8 cellular contexts compared by ENCODE assay signal in the genomic region with DNA sequence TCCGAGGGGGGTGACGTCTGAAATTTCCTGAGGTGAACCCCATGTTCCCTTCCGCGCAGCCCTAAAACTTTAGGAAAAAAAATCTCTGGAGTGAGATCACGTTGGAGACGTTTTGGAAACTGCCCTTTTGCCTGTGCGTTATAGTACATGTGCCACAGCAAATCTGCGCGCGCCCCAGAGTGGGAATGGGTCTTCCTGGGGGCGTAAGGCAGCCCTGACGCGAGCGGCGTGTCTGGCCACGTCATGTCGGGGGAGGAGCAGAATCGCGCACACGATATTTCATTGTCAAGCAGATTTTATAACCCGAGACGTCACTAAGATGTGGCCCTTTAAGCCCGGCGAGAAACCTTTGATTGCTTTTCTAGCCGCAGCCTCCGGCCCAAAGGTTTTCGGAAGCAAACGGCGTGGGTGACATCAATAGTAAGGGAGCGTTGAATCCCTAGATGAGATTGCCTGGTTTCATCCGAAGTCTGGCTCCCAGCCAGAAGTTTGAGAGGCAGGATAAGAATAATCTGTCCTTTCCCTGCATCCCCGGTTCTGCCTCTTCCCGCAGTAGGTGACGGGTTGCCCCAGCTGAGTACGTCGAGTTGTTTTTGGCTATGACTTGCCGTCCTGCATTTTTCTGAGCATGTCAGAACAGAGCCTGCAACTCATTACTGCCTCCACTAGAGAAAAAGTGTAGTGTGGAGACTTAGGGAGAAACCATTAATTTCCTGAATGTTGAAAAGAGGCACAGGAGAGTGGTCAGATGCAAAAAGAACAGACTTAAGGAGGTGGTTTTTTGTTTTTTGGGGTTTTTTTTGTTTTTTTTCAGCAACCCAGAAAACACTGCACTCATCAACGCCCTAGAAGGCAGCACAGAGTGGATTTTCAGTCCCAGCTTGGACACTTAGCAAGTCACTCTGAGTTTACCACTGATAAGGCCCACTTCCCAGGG. TPM values are rescaled to one million over a fixed set of nuclear protein-coding genes. Genes with fewer than 3 reads are reported as not detected.
A peak's percentile ranks its signal among the peaks of the same experiment; 100 is the strongest.
DNase-seq lines count a peak whose midpoint lies in the region; ATAC-seq and TF ChIP-seq lines count a peak whose summit lies in the region.

No MANE protein-coding gene starts in this region.

- CTCF ChIA-PET in PC-3 (lab: Charles Lee), result interaction anchor here (1.0 to 1.1 kb wide), 2 partner anchors 80 to 148 kb away, joined by 3 to 8 read pairs; no protein-coding TSS in a partner anchor

- H3K9ac ChIP-seq in PC-3 (ENCODE audit: low read length) (peak overlapping the region; percentile 91), fibroblast of lung (ENCODE audit: insufficient read depth, low read length) (peak overlapping the region; percentile 100)

- H3K9me3 Mint-ChIP-seq in naive thymus-derived CD8-positive, alpha-beta T cell, result peaks cover 0 to 2% (median 0%) of the 10 kb centered on the region in 9 donors

- H3K4me3 Mint-ChIP-seq in naive thymus-derived CD8-positive, alpha-beta T cell, result peak overlapping the region; percentile 86 to 100 (median 98)

- no peaks in the 10 kb centered on the region for H3K36me3 Mint-ChIP-seq in naive thymus-derived CD8-positive, alpha-beta T cell

- BruUV-seq in PC-3 (replicated peaks; lab: Mats Ljungman, UMichigan), result TSS peak; percentile 97

- H3K4me1 ChIP-seq in PC-3 (ENCODE audit: insufficient read depth, low read length), result peaks cover 39% of the 10 kb centered on the region
- H3K4me1 ChIP-seq in fibroblast of lung (ENCODE audit: control insufficient read depth, extremely low read depth, insufficient read depth, low read length), result peaks cover 3% of the 10 kb centered on the region

- ATAC-seq in GM21717 (IDR thresholded peaks at IDR 0.05; ENCODE audit: unreplicated experiment) (peak; percentile 56), PC-3 (peak; percentile 68)
- peak; percentile 60 to 83 for ATAC-seq in naive thymus-derived CD8-positive, alpha-beta T cell

- peaks cover 20 to 71% (median 58%) of the 10 kb centered on the region in 4 donors for H3K4me1 Mint-ChIP-seq in naive thymus-derived CD8-positive, alpha-beta T cell

- no peaks in the 10 kb centered on the region for H3K9me3 ChIP-seq in PC-3 (ENCODE audit: low read length)
- no peaks in the 10 kb centered on the region for H3K9me3 ChIP-seq in fibroblast of lung (ENCODE audit: control insufficient read depth, insufficient read depth, low read depth, low read length)

- H3K36me3 ChIP-seq in PC-3 (ENCODE audit: low read depth, low read length), result no peaks in the 10 kb centered on the region
- H3K36me3 ChIP-seq in fibroblast of lung (ENCODE audit: control insufficient read depth, insufficient read depth, low read length), result no peaks in the 10 kb centered on the region

- intact Hi-C loops in PC-3 (cut with micrococcal nuclease), result loop anchor here (1.0 to 5.0 kb wide), 5 partner anchors 31 to 379 kb away; partner anchors contain the start of genes ADAR, CKS1B and UBE2Q1

- TF ChIP-seq CTCF in PC-3 (conservative IDR thresholded peaks at IDR 0.05; ENCODE audit: low read depth, low read length) (peak; percentile 48; the same call in 1 of the 2 replicates), fibroblast of lung (conservative IDR thresholded peaks at IDR 0.05 in 1 of 2, IDR thresholded peaks at IDR 0.05 in 1 of 2; ENCODE audit: low read depth in 1 of 2, low read length in 2 of 2) (peak; percentile 21 to 35)

- DNase-seq in DMS79 treated with DMSO at 0.1 percent for 48 hours (lab: John Stamatoyannopoulos, UW) (peak; percentile 96), KBM-7 (peak; percentile 95), PC-3 (peak; percentile 96), fibroblast of lung (ENCODE audit: low read depth in 2 of 2) (peak; percentile 96 to 98)
- DNase-seq in activated T-cell treated with anti-CD3 and anti-CD28 coated beads, Interleukin-2, amount 50 U/mL, for 48 hours, result peak; percentile 92 to 93
- peak; percentile 81 to 100 (median 95) for DNase-seq in naive thymus-derived CD8-positive, alpha-beta T cell
- DNase-seq in stimulated activated naive CD4-positive, alpha-beta T cell (lab: John Stamatoyannopoulos, UW), result peak; percentile 91 to 100 (median 98)

- no peaks in the 10 kb centered on the region for H3K9me2 ChIP-seq in PC-3 (replicated peaks; ENCODE audit: low read length)

- no peaks in the 10 kb centered on the region for H3K27me3 ChIP-seq in PC-3 (ENCODE audit: low read length)
- no peaks in the 10 kb centered on the region for H3K27me3 ChIP-seq in fibroblast of lung (ENCODE audit: control insufficient read depth, insufficient read depth, low read length)

- H3K4me3 ChIP-seq in PC-3 (ENCODE audit: low read length) (peak overlapping the region; percentile 67), fibroblast of lung (replicated peaks in 1 of 4; ENCODE audit: control extremely low read depth in 1 of 4, insufficient read depth in 1 of 4, low read depth in 3 of 4, low read length in 4 of 4) (peak overlapping the region; percentile 76 to 95 (median 88))

- no peaks in the 10 kb centered on the region for H3K27me3 Mint-ChIP-seq in naive thymus-derived CD8-positive, alpha-beta T cell

- POLR2A ChIA-PET in PC-3 (lab: Charles Lee; ENCODE audit: unreplicated experiment), result interaction anchor here (0.5 to 0.6 kb wide), 2 partner anchors 34 to 62 kb away, joined by 4 to 9 read pairs; no protein-coding TSS in a partner anchor
- POLR2A ChIA-PET in naive thymus-derived CD8-positive, alpha-beta T cell (lab: Charles Lee), result interaction anchor here (0.8 to 4.0 kb wide), 26 partner anchors 8 to 377 kb away, joined by 3 to 87 read pairs (median 4); partner anchors contain the start of genes CKS1B, FLAD1, LENEP and PBXIP1

- peak overlapping the region; percentile 83 for H3K4me2 ChIP-seq in PC-3 (ENCODE audit: low read length)
- H3K4me2 ChIP-seq in fibroblast of lung (ENCODE audit: extremely low read depth, insufficient read depth, low read length), result peak overlapping the region; percentile 90

- H3K27ac Mint-ChIP-seq in naive thymus-derived CD8-positive, alpha-beta T cell, result peak overlapping the region; percentile 98 to 100 (median 99)

- H3K79me2 ChIP-seq in PC-3 (ENCODE audit: low read length) (peaks cover 15% of the 10 kb centered on the region), fibroblast of lung (ENCODE audit: control insufficient read depth, insufficient read depth, low read length) (peaks cover 2% of the 10 kb centered on the region)

- H3K27ac ChIP-seq in PC-3 (ENCODE audit: low read length), result peak overlapping the region; percentile 93
- H3K27ac ChIP-seq in fibroblast of lung (ENCODE audit: insufficient read depth, low read length), result peak overlapping the region; percentile 100

- peak overlapping the region; percentile 85 for H2AFZ ChIP-seq in PC-3 (ENCODE audit: low read length)
- H2AFZ ChIP-seq in fibroblast of lung (ENCODE audit: low read length), result peak overlapping the region; percentile 98

- H3F3A ChIP-seq in PC-3 (ENCODE audit: low read length, unreplicated experiment), result peaks cover 7% of the 10 kb centered on the region

- H4K20me1 ChIP-seq in PC-3 (ENCODE audit: low read length) (no peaks in the 10 kb centered on the region), fibroblast of lung (ENCODE audit: control insufficient read depth, extremely low read depth, insufficient read depth, low read length) (no peaks in the 10 kb centered on the region)

- in situ Hi-C loops in KBM-7 (cut with MboI; ENCODE audit: low pct_unique_long_range_greater_than_20kb, low sequenced_read_pairs), result no loop called here

RNA-seq across cellular contexts. Expression of gene PMVK, which starts 0.8 kb away (rescaled TPM):
- total RNA-seq in PC-3 (2014; rRNA removed), result 32.3 and 41.5 TPM in 2 replicates
- total RNA-seq in fibroblast of lung, result 8.5 and 10.1 TPM in 2 replicates
- polyA plus RNA-seq in fibroblast of lung, result 25.1 and 33.5 TPM in 2 replicates
- polyA plus RNA-seq in fibroblast of lung (2012), result 41.0 and 59.5 TPM in 2 replicates
- 16.2 and 17.3 TPM in 2 replicates for polyA minus RNA-seq in fibroblast of lung (ENCODE audit: low replicate concordance)
- total RNA-seq in naive thymus-derived CD8-positive, alpha-beta T cell, result 10 to 100 TPM; 11.7 to 13.5 TPM
- polyA plus RNA-seq in naive thymus-derived CD8-positive, alpha-beta T cell, result 10 to 100 TPM; 41.0 to 45.7 (median 45.1) TPM

RNA-seq across cellular contexts. Expression of gene PBXIP1, which starts 18.6 kb away (rescaled TPM):
- 35.4 and 43.1 TPM in 2 replicates for total RNA-seq in PC-3 (2014; rRNA removed)
- 106 and 113 TPM in 2 replicates for total RNA-seq in fibroblast of lung
- 21.1 and 32.8 TPM in 2 replicates for polyA plus RNA-seq in fibroblast of lung
- 34.4 and 51.1 TPM in 2 replicates for polyA plus RNA-seq in fibroblast of lung (2012)
- polyA minus RNA-seq in fibroblast of lung (ENCODE audit: low replicate concordance), result 35.8 and 41.1 TPM in 2 replicates
- 100 to 1,000 TPM; 317 to 319 TPM for total RNA-seq in naive thymus-derived CD8-positive, alpha-beta T cell
- polyA plus RNA-seq in naive thymus-derived CD8-positive, alpha-beta T cell, result 100 to 1,000 TPM; 182 to 239 (median 183) TPM

RNA-seq across cellular contexts. Expression of gene PYGO2, which starts 24.3 kb away (rescaled TPM):
- total RNA-seq in PC-3 (2014; rRNA removed), result 41.7 and 43.3 TPM in 2 replicates
- total RNA-seq in fibroblast of lung, result 19.3 and 28.1 TPM in 2 replicates
- 15.3 and 17.4 TPM in 2 replicates for polyA plus RNA-seq in fibroblast of lung
- 12.5 and 17.2 TPM in 2 replicates for polyA plus RNA-seq in fibroblast of lung (2012)
- polyA minus RNA-seq in fibroblast of lung (ENCODE audit: low replicate concordance), result 18.3 and 28.6 TPM in 2 replicates
- 10 to 100 TPM; 55.6 to 57.3 TPM for total RNA-seq in naive thymus-derived CD8-positive, alpha-beta T cell
- 10 to 100 TPM; 21.5 to 50.8 (median 35.8) TPM for polyA plus RNA-seq in naive thymus-derived CD8-positive, alpha-beta T cell

RNA-seq across cellular contexts. Expression of gene SHC1, which starts 33.2 kb away (rescaled TPM):
- 106 and 107 TPM in 2 replicates for total RNA-seq in PC-3 (2014; rRNA removed)
- 220 and 245 TPM in 2 replicates for total RNA-seq in fibroblast of lung
- polyA plus RNA-seq in fibroblast of lung, result 277 and 289 TPM in 2 replicates
- polyA plus RNA-seq in fibroblast of lung (2012), result 261 and 301 TPM in 2 replicates
- polyA minus RNA-seq in fibroblast of lung (ENCODE audit: low replicate concordance), result 433 and 499 TPM in 2 replicates
- 10 to 100 TPM; 60.7 to 68.5 TPM for total RNA-seq in naive thymus-derived CD8-positive, alpha-beta T cell
- polyA plus RNA-seq in naive thymus-derived CD8-positive, alpha-beta T cell, result 10 to 100 TPM; 22.6 to 27.4 (median 24.4) TPM

RNA-seq across cellular contexts. Expression of gene CKS1B, which starts 37.2 kb away (rescaled TPM):
- total RNA-seq in PC-3 (2014; rRNA removed) (330 and 390 TPM in 2 replicates), fibroblast of lung (23.9 and 40.3 TPM in 2 replicates)
- polyA plus RNA-seq in fibroblast of lung, result 55.4 and 176 TPM in 2 replicates
- polyA plus RNA-seq in fibroblast of lung (2012), result 38.8 and 114 TPM in 2 replicates
- 4.0 and 38.8 TPM in 2 replicates for polyA minus RNA-seq in fibroblast of lung (ENCODE audit: low replicate concordance)
- 10 to 100 TPM; 11.1 to 11.7 TPM for total RNA-seq in naive thymus-derived CD8-positive, alpha-beta T cell
- polyA plus RNA-seq in naive thymus-derived CD8-positive, alpha-beta T cell, result 10 to 100 TPM; 58.0 to 66.6 (median 63.0) TPM

Comparison
In these comparisons a context has a peak if more than half of its experiments do, and no peak if none do; other contexts are left out.
1. Peak in every context shown above with its lines: DNase-seq, ATAC-seq, H3K4me3 ChIP-seq and H3K27ac ChIP-seq.